Comparison of ENCODE assay signal across 14 cellular contexts in genomic region chr18:58584219-58585127, GRCh38. TPM values are rescaled to one million over a fixed set of nuclear protein-coding genes. Genes with fewer than 3 reads are reported as not detected.
DNase-seq lines count a peak whose midpoint lies in the region; ATAC-seq and TF ChIP-seq lines count a peak whose summit lies in the region.
"Had no signal": no experiment of that assay in that cellular context is flagged by ENCODE, and none has a peak within 500 bp of the region (broad histone marks: within the 10 kb centered on the region; RNA-seq: fewer than 3 reads in every experiment).

No MANE protein-coding gene starts in this region.

- no peak overlapping the region for H3K27ac ChIP-seq in breast epithelium
- peak overlapping the region; percentile 25 for H3K27ac ChIP-seq in RWPE2 (ENCODE audit: poor library complexity, severe bottlenecking)
- H3K27ac ChIP-seq in transverse colon = no peak overlapping the region

- H3K9me3 Mint-ChIP-seq in MCF 10A (ENCODE audit: unreplicated experiment) = no peaks in the 10 kb centered on the region

- no peak overlapping the region for H3K27ac Mint-ChIP-seq in MCF 10A (ENCODE audit: low read depth, unreplicated experiment)
- H3K27ac Mint-ChIP-seq: activated T-cell treated with anti-CD3 and anti-CD28 coated beads, Interleukin-2, amount 50 U/mL, for 72 hours had no signal

- TF ChIP-seq POLR2A in breast epithelium (IDR thresholded peaks at IDR 0.05) (no peak), transverse colon (IDR thresholded peaks at IDR 0.05) (no peak)

- peak overlapping the region; percentile 76 for H3K9ac ChIP-seq in skeletal muscle satellite cell (ENCODE audit: low read depth, low read length)

- 64 to 69% methylated on average over 8 of the region's 8 CpGs for WGBS in transverse colon (ENCODE audit: low coverage in 1 of 2), 2 donors

- no peaks in the 10 kb centered on the region for H3K36me3 Mint-ChIP-seq in MCF 10A (ENCODE audit: insufficient read depth, unreplicated experiment)

- DNase-seq in MCF 10A (ENCODE audit: unreplicated experiment) (peak; percentile 42), breast epithelium (ENCODE audit: low spot score in 2 of 2) (no peak), RWPE2 (ENCODE audit: low spot score) (no peak), fibroblast of the aortic adventitia (ENCODE audit: low read depth) (peak; percentile 82), transverse colon (no peak), Right ventricle myocardium superior (no peak)
- DNase-seq: activated T-cell treated with anti-CD3 and anti-CD28 coated beads, Interleukin-2, amount 50 U/mL, for 72 hours; NCI-H2171 treated with DMSO at 0.1 percent for 48 hours; stimulated activated CD4-positive, alpha-beta T cell treated with anti-CD3 and anti-CD28 coated beads, Interleukin-15, amount 100 ng/mL, for 24 hours; T1000 had no signal

- CTCF ChIA-PET in MCF 10A (lab: Yijun Ruan, JAX) = interaction anchor here (0.8 to 1.0 kb wide), 2 partner anchors 57 to 86 kb away, joined by 3 read pairs; no protein-coding TSS in a partner anchor

- H3K4me3 ChIP-seq in breast epithelium = no peak overlapping the region
- H3K4me3 ChIP-seq in RWPE2 (ENCODE audit: severe bottlenecking) = no peak overlapping the region
- no peak overlapping the region for H3K4me3 ChIP-seq in fibroblast of the aortic adventitia (ENCODE audit: low read depth, low read length)
- H3K4me3 ChIP-seq in skeletal muscle satellite cell (ENCODE audit: low read length) = peak overlapping the region; percentile 40
- no peak overlapping the region for H3K4me3 ChIP-seq in transverse colon
- H3K4me3 ChIP-seq: HAP-1 had no signal

- H3K4me2 ChIP-seq in skeletal muscle satellite cell (ENCODE audit: low read length) = peak overlapping the region; percentile 60

- H3K27me3 ChIP-seq in breast epithelium (no peaks in the 10 kb centered on the region), RWPE2 (ENCODE audit: insufficient read depth, poor library complexity, severe bottlenecking) (no peaks in the 10 kb centered on the region), skeletal muscle satellite cell (ENCODE audit: control insufficient read depth, insufficient read depth, low read length) (no peaks in the 10 kb centered on the region), transverse colon (peaks cover 7% of the 10 kb centered on the region)

- H3K4me1 ChIP-seq in breast epithelium (no peaks in the 10 kb centered on the region), RWPE2 (ENCODE audit: insufficient read depth, poor library complexity, severe bottlenecking) (peaks cover 10% of the 10 kb centered on the region), skeletal muscle satellite cell (ENCODE audit: control insufficient read depth, insufficient read depth, low read length) (peaks cover 46% of the 10 kb centered on the region), transverse colon (no peaks in the 10 kb centered on the region)
- H3K4me1 ChIP-seq: HAP-1 had no signal

- H3K36me3 ChIP-seq in breast epithelium (no peaks in the 10 kb centered on the region), RWPE2 (ENCODE audit: low read depth) (no peaks in the 10 kb centered on the region), skeletal muscle satellite cell (ENCODE audit: insufficient read depth, low read length) (no peaks in the 10 kb centered on the region), transverse colon (no peaks in the 10 kb centered on the region)
- H3K36me3 ChIP-seq: HAP-1 had no signal

- in situ Hi-C loops in transverse colon (cut with MboI; ENCODE audit: low pct_ligation_motif_present in 1 of 4, low pct_unique_long_range_greater_than_20kb in 1 of 4, low sequenced_read_pairs in 3 of 4) = no loop called here

- H3K4me1 Mint-ChIP-seq in MCF 10A (ENCODE audit: insufficient read depth, unreplicated experiment) = peaks cover 14% of the 10 kb centered on the region

- H3K9me3 ChIP-seq in breast epithelium (peaks cover 0 to 6% of the 10 kb centered on the region in 2 donors), RWPE2 (ENCODE audit: severe bottlenecking) (no peaks in the 10 kb centered on the region), skeletal muscle satellite cell (replicated peaks; ENCODE audit: low read length) (no peaks in the 10 kb centered on the region), transverse colon (peaks cover 0 to 12% of the 10 kb centered on the region in 2 donors)
- H3K9me3 ChIP-seq: HAP-1 had no signal

- TF ChIP-seq CTCF in MCF 10A (IDR thresholded peaks at IDR 0.05; ENCODE audit: unreplicated experiment) = no peak
- no peak for TF ChIP-seq CTCF in breast epithelium (IDR thresholded peaks at IDR 0.05)
- TF ChIP-seq CTCF in RWPE2 (IDR thresholded peaks at IDR 0.05; ENCODE audit: poor library complexity, severe bottlenecking) = no peak
- TF ChIP-seq CTCF in fibroblast of the aortic adventitia (IDR thresholded peaks at IDR 0.05; ENCODE audit: insufficient read depth, low read length) = no peak
- TF ChIP-seq CTCF in transverse colon (IDR thresholded peaks at IDR 0.05) = no peak

- no peaks in the 10 kb centered on the region for H3K27me3 Mint-ChIP-seq in MCF 10A (ENCODE audit: insufficient read depth, unreplicated experiment)

- ATAC-seq in RWPE2 (ENCODE audit: low read depth) (peak; percentile 35; the same call in 2 of the 3 replicates), HG03159 (IDR thresholded peaks at IDR 0.05; ENCODE audit: unreplicated experiment) (no peak), Right ventricle myocardium superior (ENCODE audit: poor library complexity) (no peak)
- ATAC-seq: activated T-cell treated with anti-CD3 and anti-CD28 coated beads, Interleukin-2, amount 50 U/mL, for 72 hours had no signal

- intact Hi-C loops in MCF 10A (cut with micrococcal nuclease) (loop anchor here (1.0 to 5.0 kb wide), 3 partner anchors 42 to 180 kb away; no protein-coding TSS in a partner anchor), breast epithelium (cut with DNase I; ENCODE audit: low total_unique reads) (loop anchor here (1.0 to 5.0 kb wide), 2 partner anchors 11 to 978 kb away; no protein-coding TSS in a partner anchor), transverse colon (cut with DNase I; ENCODE audit: low total_unique reads) (no loop called here), Right ventricle myocardium superior (cut with DNase I) (loop anchor here (2.0 kb wide), 1 partner anchor 38 kb away; no protein-coding TSS in a partner anchor)

- POLR2A ChIA-PET in MCF 10A (lab: Yijun Ruan, JAX) = interaction anchor here (0.7 kb wide), 1 partner anchor 17 kb away, joined by 3 read pairs; no protein-coding TSS in a partner anchor

- H3K4me3 Mint-ChIP-seq in MCF 10A (ENCODE audit: unreplicated experiment) = no peak overlapping the region
- H3K4me3 Mint-ChIP-seq: activated T-cell treated with anti-CD3 and anti-CD28 coated beads, Interleukin-2, amount 50 U/mL, for 72 hours had no signal

- TF ChIP-seq EP300 in transverse colon (IDR thresholded peaks at IDR 0.05; ENCODE audit: low read depth) = no peak

- no TSS peak for BruUV-seq in MCF 10A (replicated peaks; lab: Mats Ljungman, UMichigan)

RNA-seq across cellular contexts. Expression of gene ALPK2, which starts 44.4 kb away (rescaled TPM):
- 0.16 and 0.37 TPM in 2 replicates for total RNA-seq in MCF 10A (2022)
- 1 to 10 TPM in 1 of 3 donors, under 1 TPM in 2; under 0.01 to 1.8 (median 0.29) TPM for total RNA-seq in breast epithelium
- 8.8 and 26.4 TPM in 2 replicates for total RNA-seq in fibroblast of the aortic adventitia (ENCODE audit: low replicate concordance)
- total RNA-seq in skeletal muscle satellite cell (2012; rRNA removed) = 2.3 and 5.7 TPM in 2 replicates
- total RNA-seq in transverse colon = 1 to 10 TPM in 1 of 4 donors, under 1 TPM in 1, not detected in 2; 0.41 to 1.1 TPM
- 216 TPM for total RNA-seq in Right ventricle myocardium superior
- total RNA-seq: endothelial cell of umbilical vein had no signal

Comparison
In these comparisons a context has a peak if more than half of its experiments do, and no peak if none do; other contexts are left out.
1. DNase-seq: peak in MCF 10A (single experiment) and fibroblast of the aortic adventitia (single experiment); none in breast epithelium (0 of 2), RWPE2 (single experiment), transverse colon (single experiment) and Right ventricle myocardium superior (single experiment).